In the genomic region with DNA sequence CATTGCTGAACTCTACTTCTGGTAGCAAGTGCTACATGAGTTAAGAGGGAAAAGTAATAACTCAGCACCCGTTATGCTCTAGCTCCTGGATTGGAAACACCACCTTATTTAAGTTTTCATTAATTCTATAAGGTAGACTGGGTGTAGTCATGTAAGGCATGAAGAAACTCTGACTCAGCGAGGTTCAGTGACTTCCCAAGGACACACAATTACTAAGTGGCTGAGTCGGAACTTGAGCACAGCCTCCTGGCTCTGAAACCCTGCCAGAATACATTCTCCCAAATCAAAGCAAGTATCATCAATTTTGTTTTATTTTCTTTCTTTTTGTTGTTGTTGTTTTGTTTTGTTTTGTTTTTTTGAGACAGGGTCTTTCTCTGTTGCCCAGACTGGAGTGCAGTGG, we compare ENCODE assay signal across 13 cellular contexts.
"Had no signal": no experiment of that assay in that cellular context is flagged by ENCODE, and none has a peak within 500 bp of the region (broad histone marks: within the 10 kb centered on the region; RNA-seq: fewer than 3 reads in every experiment).

No MANE protein-coding gene starts in this region.

- H3K27ac ChIP-seq: hepatocyte, lower lobe of right lung, spleen had no signal

- H3K36me3 ChIP-seq: lower lobe of right lung, spleen, transverse colon had no signal

- ATAC-seq: lower lobe of right lung; naive thymus-derived CD4-positive, alpha-beta T cell; right cardiac atrium; stimulated activated naive B cell treated with anti-CD40 and anti-IgM and Interleukin-4, amounts not matched to agents 10 μg/mL and 1 μg/mL and 100 μg/mL, for 72 hours had no signal

- H3K27me3 ChIP-seq: hepatocyte, spleen, transverse colon had no signal

- DNase-seq: activated effector memory CD4-positive, alpha-beta T cell treated with Interleukin-2 at 50 U/mL for 16 hours; activated T-cell treated with anti-CD3 and anti-CD28 coated beads, Interleukin-2, amount 50 U/mL, for 1 hour; anterior cingulate cortex; kidney glomerular epithelial cell; lower lobe of right lung; naive thymus-derived CD4-positive, alpha-beta T cell; right cardiac atrium; spleen; stimulated activated CD4-positive, alpha-beta T cell treated with anti-CD3 and anti-CD28 coated beads, Interleukin-1b, Interleukin-23, amount 100 ng/mL, for 48 hours; stimulated activated naive B cell treated with anti-CD40 and anti-IgM and Interleukin-4, amounts not matched to agents 10 μg/mL and 1 μg/mL and 100 μg/mL, for 72 hours; T-helper 2 cell; transverse colon had no signal

- H3K4me3 ChIP-seq: hepatocyte, lower lobe of right lung, spleen, transverse colon had no signal

- H3K9me3 ChIP-seq: transverse colon had no signal
